Comparison of ENCODE assay signal across 27 cellular contexts in the genomic region with DNA sequence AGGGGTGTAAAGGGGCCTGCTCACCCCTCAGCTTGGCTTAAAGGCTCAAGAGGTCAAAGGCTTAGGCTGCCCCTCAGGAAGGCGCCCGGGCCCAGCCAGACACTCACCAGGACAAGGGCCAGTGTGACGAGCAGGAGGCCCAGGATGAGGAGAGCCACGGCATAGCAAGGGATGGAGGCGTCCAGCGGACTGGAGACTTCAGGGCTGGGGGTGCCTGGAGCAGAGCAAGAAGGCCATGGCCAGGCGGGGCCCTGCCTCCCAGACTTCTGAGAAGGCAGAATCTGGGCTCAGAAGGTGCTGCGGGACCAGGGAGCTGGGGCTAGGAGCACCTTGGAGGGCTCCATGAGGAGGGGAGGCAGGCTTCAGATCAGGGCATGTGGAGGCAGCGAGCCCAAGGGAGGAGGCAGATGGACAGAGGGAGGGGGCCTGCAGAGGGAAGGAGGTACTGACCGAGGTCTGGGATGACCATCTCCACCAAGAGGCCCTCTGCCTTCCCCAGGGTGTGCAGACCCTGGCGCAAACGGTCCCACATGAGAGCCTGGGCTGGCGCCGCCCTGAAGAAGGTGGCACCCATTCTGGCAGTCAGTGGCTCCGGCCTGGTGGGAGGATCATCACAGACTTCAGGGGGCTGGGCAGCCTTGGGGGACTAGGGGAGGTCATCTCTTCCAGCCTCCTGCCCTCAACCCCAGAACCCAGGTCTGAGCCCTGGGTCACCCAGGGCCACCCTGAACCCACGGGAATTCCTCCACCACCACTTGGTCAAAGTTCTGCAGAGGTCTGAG. TPM values are rescaled to one million over a fixed set of nuclear protein-coding genes. Genes with fewer than 3 reads are reported as not detected.
"Had no signal": no experiment of that assay in that cellular context is flagged by ENCODE, and none has a peak within 500 bp of the region (broad histone marks: within the 10 kb centered on the region; RNA-seq: fewer than 3 reads in every experiment).

No MANE protein-coding gene starts in this region.

- ATAC-seq: esophagus mucosa; natural killer cell treated with Interleukin-12 subunit alpha and Interleukin-12 subunit beta and Interleukin-15 and Interleukin-18, amount 100 ng/mL, for 72 hours; pancreas; right lobe of liver had no signal

- H3K27me3 ChIP-seq: heart left ventricle, left lung, neural progenitor cell, pancreas, right lobe of liver, transverse colon had no signal

- H3K27ac ChIP-seq: heart left ventricle, left lung, neural progenitor cell, pancreas, right lobe of liver, stomach, thoracic aorta, transverse colon had no signal

- H3K27ac Mint-ChIP-seq: natural killer cell treated with Interleukin-12 subunit alpha and Interleukin-12 subunit beta and Interleukin-15 and Interleukin-18, amount 100 ng/mL, for 72 hours; progenitor cell of endocrine pancreas had no signal

- H3K36me3 Mint-ChIP-seq: natural killer cell treated with Interleukin-12 subunit alpha and Interleukin-12 subunit beta and Interleukin-15 and Interleukin-18, amount 100 ng/mL, for 72 hours; neural progenitor cell had no signal

- H3K4me3 Mint-ChIP-seq: natural killer cell treated with Interleukin-12 subunit alpha and Interleukin-12 subunit beta and Interleukin-15 and Interleukin-18, amount 100 ng/mL, for 72 hours; neural progenitor cell had no signal

- H3K9me3 ChIP-seq: heart left ventricle, left lung, pancreas, right lobe of liver, stomach, thoracic aorta, transverse colon had no signal

- DNase-seq: effector memory CD4-positive, alpha-beta T cell; hypothalamus; mesenchymal stem cell; midbrain; occipital lobe; stimulated activated CD4-positive, alpha-beta T cell treated with anti-CD3 and anti-CD28 coated beads, Interleukin-15, amount 100 ng/mL, for 24 hours; stimulated activated CD4-positive, alpha-beta T cell treated with anti-CD3 and anti-CD28 coated beads, Interleukin-1b, Interleukin-23, amount 100 ng/mL, for 48 hours; stimulated activated CD4-positive, alpha-beta T cell treated with anti-CD3 and anti-CD28 coated beads, Interleukin-4, amount 100 ng/mL, for 24 hours; stimulated activated naive CD4-positive, alpha-beta T cell; stomach; substantia nigra; transverse colon had no signal

- H3K9me3 Mint-ChIP-seq: natural killer cell treated with Interleukin-12 subunit alpha and Interleukin-12 subunit beta and Interleukin-15 and Interleukin-18, amount 100 ng/mL, for 72 hours; neural progenitor cell had no signal

- H3K36me3 ChIP-seq: heart left ventricle, left lung, neural progenitor cell, pancreas, right lobe of liver, stomach, thoracic aorta, transverse colon had no signal

- H3K27me3 Mint-ChIP-seq: natural killer cell treated with Interleukin-12 subunit alpha and Interleukin-12 subunit beta and Interleukin-15 and Interleukin-18, amount 100 ng/mL, for 72 hours had no signal

- H3K4me1 ChIP-seq: left lung, neural progenitor cell, pancreas, right lobe of liver, stomach, transverse colon had no signal

- H3K4me3 ChIP-seq: heart left ventricle, left lung, lung, neural progenitor cell, pancreas, right lobe of liver, stomach, thoracic aorta, transverse colon had no signal

RNA-seq across cellular contexts. Expression of a gene that starts 32.0 kb away (rescaled TPM):
- total RNA-seq: esophagus mucosa, fibroblast of lung, frontal cortex, glomerular endothelial cell, heart left ventricle, left lung, lung, occipital lobe, pancreas, progenitor cell of endocrine pancreas, renal cortical epithelial cell, stomach, transverse colon, urinary bladder had no signal
- polyA plus RNA-seq: fibroblast of lung, heart left ventricle, pancreas, stomach, urinary bladder had no signal

RNA-seq across cellular contexts. Expression of a gene that starts 56.5 kb away (rescaled TPM):
- total RNA-seq: esophagus mucosa; frontal cortex; glomerular endothelial cell; heart left ventricle; left lung; natural killer cell treated with Interleukin-12 subunit alpha and Interleukin-12 subunit beta and Interleukin-15 and Interleukin-18, amount 100 ng/mL, for 72 hours; occipital lobe; progenitor cell of endocrine pancreas; renal cortical epithelial cell; thoracic aorta; transverse colon; urinary bladder had no signal
- polyA plus RNA-seq: fibroblast of lung, heart left ventricle, lung, pancreas, urinary bladder had no signal
